ENCODE assay signal across 1 cellular context in genomic region chr6:154868143-154868594, GRCh38.
TF ChIP-seq lines count a peak whose summit lies in the region.

No MANE protein-coding gene starts in this region.

TF ChIP-seq in HEK293T, 16 proteins besides CTCF, POLR2A, EP300 and RAD21 (continued from another document):
- TF ChIP-seq PKNOX1 (IDR thresholded peaks at IDR 0.05) (no peak), HDGF (IDR thresholded peaks at IDR 0.05; ENCODE audit: borderline replicate concordance) (no peak), NFRKB (IDR thresholded peaks at IDR 0.05) (no peak), FOXK2 (IDR thresholded peaks at IDR 0.05) (no peak), ARNT (IDR thresholded peaks at IDR 0.05) (no peak), TARDBP (IDR thresholded peaks at IDR 0.05) (no peak), CTBP1 (IDR thresholded peaks at IDR 0.05; ENCODE audit: borderline replicate concordance) (no peak)
